ENCODE assay signal across 30 cellular contexts in the genomic region with DNA sequence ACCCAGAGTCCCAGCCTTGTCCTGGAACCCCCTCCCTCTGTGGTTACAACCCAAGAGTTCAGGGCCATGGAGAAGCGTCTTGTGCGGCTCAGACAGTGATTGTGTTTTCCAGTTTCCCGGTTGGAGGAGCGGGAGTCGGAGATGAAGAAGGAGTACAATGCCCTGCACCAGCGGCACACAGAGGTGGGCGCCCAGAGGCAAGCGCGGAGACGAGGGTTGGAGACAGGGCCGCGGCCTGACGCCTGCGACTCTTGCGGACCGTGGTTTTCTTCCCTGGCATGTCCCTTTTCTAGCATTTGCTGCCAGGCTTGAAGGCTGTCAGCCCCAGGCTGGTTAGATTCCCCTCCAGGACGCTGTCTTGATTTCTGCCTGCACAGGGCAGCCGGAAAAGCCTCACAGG.
"Had no signal": no experiment of that assay in that cellular context is flagged by ENCODE, and none has a peak within 500 bp of the region (broad histone marks: within the 10 kb centered on the region; RNA-seq: fewer than 3 reads in every experiment).

No MANE protein-coding gene starts in this region.

- H3K27ac ChIP-seq: left lung, lower lobe of right lung, parathyroid adenoma, psoas muscle, right lobe of liver, suprapubic skin, thoracic aorta, tibial artery, upper lobe of right lung, uterus had no signal

- H3K27me3 ChIP-seq: left lung, right lobe of liver, suprapubic skin, tibial artery, upper lobe of right lung, uterus had no signal

- H3K4me1 Mint-ChIP-seq: mesothelial cell of epicardium, nephron progenitor cell had no signal

- H3K9me3 Mint-ChIP-seq: immature natural killer cell; mesothelial cell of epicardium; naive B cell; natural killer cell; nephron progenitor cell; stimulated activated naive CD8-positive, alpha-beta T cell treated with anti-CD3 and anti-CD28 coated beads, Interleukin-15, Interleukin-2, amounts not matched to agents 100 ng/mL and 50 ng/mL, for 24 hours had no signal

- H3K27me3 Mint-ChIP-seq: naive B cell; stimulated activated naive CD8-positive, alpha-beta T cell treated with anti-CD3 and anti-CD28 coated beads, Interleukin-15, Interleukin-2, amounts not matched to agents 100 ng/mL and 50 ng/mL, for 24 hours had no signal

- H3K4me1 ChIP-seq: left lung, lower lobe of right lung, parathyroid adenoma, psoas muscle, right lobe of liver, upper lobe of right lung, uterus had no signal

- H3K4me3 ChIP-seq: left lung, lower lobe of right lung, psoas muscle, right lobe of liver, smooth muscle cell, suprapubic skin, thoracic aorta, tibial artery, upper lobe of right lung, uterus had no signal

- DNase-seq: hypothalamus; immature natural killer cell; kidney; left colon; left lung; lower lobe of right lung; mammary epithelial cell; mesendoderm; naive B cell; natural killer cell; nephron progenitor cell; nucleus accumbens; psoas muscle; right lobe of liver; stimulated activated CD4-positive, alpha-beta T cell treated with anti-CD3 and anti-CD28 coated beads, Interleukin-1b, Interleukin-23, amount 100 ng/mL, for 48 hours; stimulated activated CD4-positive, alpha-beta T cell treated with anti-CD3 and anti-CD28 coated beads, Interleukin-2, amount 100 ng/mL, for 48 hours; stimulated activated CD4-positive, alpha-beta T cell treated with anti-CD3 and anti-CD28 coated beads, Interleukin-4, amount 100 ng/mL, for 4 hours; stimulated activated CD8-positive, alpha-beta memory T cell treated with anti-CD3 and anti-CD28 coated beads, Interleukin-4, amount 100 ng/mL, for 48 hours; stimulated activated naive CD4-positive, alpha-beta T cell; tibial artery; trophoblast cell; upper lobe of right lung; uterus had no signal

- H2AFZ ChIP-seq: parathyroid adenoma had no signal

- H3K4me3 Mint-ChIP-seq: immature natural killer cell; mesothelial cell of epicardium; natural killer cell; nephron progenitor cell; stimulated activated naive CD8-positive, alpha-beta T cell treated with anti-CD3 and anti-CD28 coated beads, Interleukin-15, Interleukin-2, amounts not matched to agents 100 ng/mL and 50 ng/mL, for 24 hours had no signal

- FAIRE-seq: islet of Langerhans, kidney had no signal

- H3K36me3 Mint-ChIP-seq: natural killer cell had no signal

- H3K36me3 ChIP-seq: uterus had no signal

- H3K4me2 ChIP-seq: smooth muscle cell had no signal

- H3K27ac Mint-ChIP-seq: immature natural killer cell; mesothelial cell of epicardium; natural killer cell; stimulated activated naive CD8-positive, alpha-beta T cell treated with anti-CD3 and anti-CD28 coated beads, Interleukin-15, Interleukin-2, amounts not matched to agents 100 ng/mL and 50 ng/mL, for 24 hours had no signal

- ATAC-seq: left colon, left lung, lower lobe of right lung, natural killer cell, psoas muscle, right lobe of liver, upper lobe of right lung had no signal

- H3K9me3 ChIP-seq: left lung, lower lobe of right lung, psoas muscle, right lobe of liver, suprapubic skin, thoracic aorta, tibial artery, upper lobe of right lung, uterus had no signal
